ENCODE assay signal across 20 cellular contexts in genomic region chr10:85643171-85643838, GRCh38.
DNase-seq lines count a peak whose midpoint lies in the region; TF ChIP-seq lines count a peak whose summit lies in the region.
"Had no signal": no experiment of that assay in that cellular context is flagged by ENCODE, and none has a peak within 500 bp of the region (broad histone marks: within the 10 kb centered on the region; RNA-seq: fewer than 3 reads in every experiment).

No MANE protein-coding gene starts in this region.

- no CpG with 5 or more reads among the region's 4 CpGs for WGBS in trophoblast cell (ENCODE audit: extremely low coverage, insufficient coverage, insufficient read length)

- H3K27me3 ChIP-seq in A673 (replicated peaks; ENCODE audit: insufficient read depth, low read depth, low read length, poor library complexity) (no peaks in the 10 kb centered on the region), PC-9 (ENCODE audit: insufficient read depth, low read depth) (no peaks in the 10 kb centered on the region), trophoblast cell (ENCODE audit: insufficient read depth, low read length) (no peaks in the 10 kb centered on the region)

- H3K4me1 Mint-ChIP-seq in CD14-positive monocyte = no peaks in the 10 kb centered on the region

- TF ChIP-seq CTCF in A673 (conservative IDR thresholded peaks at IDR 0.05; ENCODE audit: low read depth, low read length) = no peak
- no peak for TF ChIP-seq CTCF in PC-9 (conservative IDR thresholded peaks at IDR 0.05)
- no peak for TF ChIP-seq CTCF in CD14-positive monocyte (IDR thresholded peaks at IDR 0.05)

- no peaks in the 10 kb centered on the region for H3K9me2 ChIP-seq in PC-9 (ENCODE audit: insufficient read depth)

- peaks cover 9% of the 10 kb centered on the region for H3K79me1 ChIP-seq in trophoblast cell (ENCODE audit: low read length)

- H3K36me3 Mint-ChIP-seq in CD14-positive monocyte = no peaks in the 10 kb centered on the region
- H3K36me3 Mint-ChIP-seq: IgD-negative memory B cell had no signal

- H3K4me1 ChIP-seq in A673 (ENCODE audit: insufficient read depth, low read length, poor library complexity, severe bottlenecking) (peaks cover 11% of the 10 kb centered on the region), PC-9 (replicated peaks; ENCODE audit: insufficient read depth) (peaks cover 47% of the 10 kb centered on the region), trophoblast cell (ENCODE audit: control insufficient read depth in 1 of 2, insufficient read depth in 2 of 2, low read length in 2 of 2) (peaks cover 10 to 17% of the 10 kb centered on the region in 2 experiments)
- H3K4me1 ChIP-seq: parathyroid adenoma had no signal

- peak overlapping the region; percentile 95 for H2BK5ac ChIP-seq in trophoblast cell (ENCODE audit: low read depth, low read length, poor library complexity)

- H3K4me3 ChIP-seq in A673 (ENCODE audit: low read depth, low read length, poor library complexity, severe bottlenecking) (no peak overlapping the region), PC-9 (peak overlapping the region; percentile 18; the same call in 1 of the 2 replicates), trophoblast cell (ENCODE audit: low read depth, low read length) (no peak overlapping the region)

- no TSS peak for BruUV-seq in A673 (replicated peaks; lab: Mats Ljungman, UMichigan)
- BruUV-seq in PC-9 (replicated peaks; lab: Mats Ljungman, UMichigan) = TSS peak; percentile 56

- DNase-seq in A673 (ENCODE audit: low spot score) (no peak), PC-9 (no peak), epithelial cell of prostate (ENCODE audit: low read depth, low spot score) (no peak), trophoblast cell (no peak), epidermal melanocyte (ENCODE audit: insufficient read length, low spot score) (no peak), medulla oblongata (ENCODE audit: extremely low spot score) (no peak), CD14-positive monocyte (ENCODE audit: low spot score) (no peak), NCI-H1048 (lab: John Stamatoyannopoulos, UW) (no peak)
- DNase-seq: activated naive CD4-positive, alpha-beta T cell treated with anti-CD3 and anti-CD28 coated beads for 36 hours; CD4-positive, alpha-beta T cell; cerebellar nuclear complex; effector CD4-positive, alpha-beta T cell; glutamatergic neuron; H7; left ventricle myocardium superior; stimulated activated CD4-positive, alpha-beta T cell treated with anti-CD3 and anti-CD28 coated beads, Interleukin-1b, Interleukin-23, amount 100 ng/mL, for 48 hours; stimulated activated naive CD8-positive, alpha-beta T cell treated with anti-CD3 and anti-CD28 coated beads, Interleukin-15, Interleukin-2, amounts not matched to agents 100 U/mL and 50 U/mL, for 24 hours; WERI-Rb-1 had no signal

- H3K9me3 ChIP-seq in A673 (ENCODE audit: low read depth, low read length, poor library complexity, severe bottlenecking) = no peaks in the 10 kb centered on the region
- H3K9me3 ChIP-seq in PC-9 (ENCODE audit: insufficient read depth, low read depth) = no peaks in the 10 kb centered on the region
- peaks cover 2% of the 10 kb centered on the region for H3K9me3 ChIP-seq in trophoblast cell (ENCODE audit: insufficient read depth, low read depth, low read length)

- peaks cover under 1 to 13% (median 6%) of the 10 kb centered on the region in 7 donors for H3K9me3 Mint-ChIP-seq in CD14-positive monocyte
- H3K9me3 Mint-ChIP-seq: activated naive CD4-positive, alpha-beta T cell treated with anti-CD3 and anti-CD28 coated beads for 36 hours; CD4-positive, alpha-beta T cell had no signal

- CTCF ChIA-PET in A673 (lab: Charles Lee) = no interaction called here
- CTCF ChIA-PET in PC-9 (lab: Charles Lee) = no interaction called here

- intact Hi-C loops in A673 (cut with micrococcal nuclease; ENCODE audit: unreplicated experiment) (no loop called here), PC-9 (cut with micrococcal nuclease; ENCODE audit: unreplicated experiment) (no loop called here), CD14-positive monocyte (cut with micrococcal nuclease) (no loop called here)

- peak overlapping the region; percentile 74 for H3K4me2 ChIP-seq in PC-9
- no peak overlapping the region for H3K4me2 ChIP-seq in trophoblast cell (ENCODE audit: low read length)

- H3K23ac ChIP-seq in trophoblast cell (ENCODE audit: low read length) = no peak overlapping the region

- no peaks in the 10 kb centered on the region for H3K79me2 ChIP-seq in PC-9 (ENCODE audit: low read depth)
- H3K79me2 ChIP-seq in trophoblast cell (ENCODE audit: control insufficient read depth, insufficient read depth, low read length, poor library complexity) = no peaks in the 10 kb centered on the region
- H3K79me2 ChIP-seq: parathyroid adenoma had no signal

- H4K20me1 ChIP-seq in PC-9 (ENCODE audit: insufficient read depth) = no peaks in the 10 kb centered on the region

- no peak overlapping the region for H3K9ac ChIP-seq in trophoblast cell (ENCODE audit: low read length)
- H3K9ac ChIP-seq: parathyroid adenoma had no signal

- peak overlapping the region; percentile 55 for H3K18ac ChIP-seq in trophoblast cell (ENCODE audit: low read length)

- peak overlapping the region; percentile 57 for H4K8ac ChIP-seq in trophoblast cell (ENCODE audit: low read depth, low read length)

- H2BK12ac ChIP-seq in trophoblast cell (ENCODE audit: low read length) = peak overlapping the region; percentile 55

- no peak overlapping the region for H3K4me3 Mint-ChIP-seq in CD14-positive monocyte
- H3K4me3 Mint-ChIP-seq: activated naive CD4-positive, alpha-beta T cell treated with anti-CD3 and anti-CD28 coated beads for 36 hours; CD4-positive, alpha-beta T cell had no signal

- H4K12ac ChIP-seq in trophoblast cell (ENCODE audit: low read depth, low read length) = no peak overlapping the region

- peaks cover 43% of the 10 kb centered on the region for H3F3A ChIP-seq in PC-9 (ENCODE audit: insufficient read depth, low read depth)

- H3K27ac ChIP-seq in A673 (ENCODE audit: low read depth, low read length, poor library complexity, severe bottlenecking) (peak overlapping the region; percentile 33), PC-9 (peak overlapping the region; percentile 99), epithelial cell of prostate (peak overlapping the region; percentile 91), trophoblast cell (ENCODE audit: low read depth, low read length) (peak overlapping the region; percentile 91)
- H3K27ac ChIP-seq: parathyroid adenoma, WERI-Rb-1 had no signal

- H3K36me3 ChIP-seq in A673 (ENCODE audit: insufficient read depth, low read length, poor library complexity, severe bottlenecking) (no peaks in the 10 kb centered on the region), PC-9 (ENCODE audit: low read depth) (no peaks in the 10 kb centered on the region), trophoblast cell (ENCODE audit: control insufficient read depth in 1 of 2, insufficient read depth in 2 of 2, low read length in 2 of 2) (no peaks in the 10 kb centered on the region)
- H3K36me3 ChIP-seq: WERI-Rb-1 had no signal

- peak overlapping the region in 1 of 7 donors; percentile 12 for H3K27ac Mint-ChIP-seq in CD14-positive monocyte
- H3K27ac Mint-ChIP-seq: activated naive CD4-positive, alpha-beta T cell treated with anti-CD3 and anti-CD28 coated beads for 36 hours; CD4-positive, alpha-beta T cell had no signal

- peak overlapping the region; percentile 57 for H3K4ac ChIP-seq in trophoblast cell (ENCODE audit: low read depth, low read length)

- H4K91ac ChIP-seq in trophoblast cell (ENCODE audit: low read depth, low read length) = peak overlapping the region; percentile 86

- H2BK120ac ChIP-seq in trophoblast cell (ENCODE audit: insufficient read depth, low read length, poor library complexity) = peak overlapping the region; percentile 99

- peak overlapping the region; percentile 80 for H2AK5ac ChIP-seq in trophoblast cell (ENCODE audit: low read length)

- peaks cover 0 to 1% (median 0%) of the 10 kb centered on the region in 3 donors for H3K27me3 Mint-ChIP-seq in CD14-positive monocyte (ENCODE audit: low read depth in 3 of 3)
- H3K27me3 Mint-ChIP-seq: CD4-positive, alpha-beta T cell; IgD-negative memory B cell had no signal

- POLR2A ChIA-PET in A673 (lab: Charles Lee; ENCODE audit: low non-redundant PET) (no interaction called here), PC-9 (lab: Charles Lee; ENCODE audit: unreplicated experiment) (no interaction called here)

- H2AFZ ChIP-seq in PC-9 (no peak overlapping the region), trophoblast cell (ENCODE audit: insufficient read depth, low read length, poor library complexity) (no peak overlapping the region)
- H2AFZ ChIP-seq: parathyroid adenoma had no signal

- peak overlapping the region; percentile 82 for H3K14ac ChIP-seq in trophoblast cell (ENCODE audit: low read length)

Comparison
In these comparisons a context has a peak if more than half of its experiments do, and no peak if none do; other contexts are left out.
1. H3K27ac ChIP-seq: peak in every context shown above with its lines; median percentile 99 in PC-9; 91 in epithelial cell of prostate; 91 in trophoblast cell; 33 in A673.